ENCODE assay signal across 8 cellular contexts in genomic region chr18:22933206-22933957, GRCh38. TPM values are rescaled to one million over a fixed set of nuclear protein-coding genes. Genes with fewer than 3 reads are reported as not detected.
DNase-seq lines count a peak whose midpoint lies in the region; ATAC-seq and TF ChIP-seq lines count a peak whose summit lies in the region.

Gene RBBP8 (plus strand): TSS chr18:22933328. CDS start chr18:22936852, 3,524 bp downstream.

- TF ChIP-seq POLR2A in GM10847 (IDR thresholded peaks at IDR 0.05; ENCODE audit: extremely low read depth, insufficient read length): peak; percentile 57

- no peaks in the 10 kb centered on the region for H3K27me3 ChIP-seq in parathyroid adenoma (ENCODE audit: control insufficient read depth, insufficient read depth, low read length)
- H3K27me3 ChIP-seq in tibial artery: no peaks in the 10 kb centered on the region

- H3K79me2 ChIP-seq in parathyroid adenoma: no peaks in the 10 kb centered on the region

- peak within 1 kb of the TSS; percentile 95 for H2AFZ ChIP-seq in parathyroid adenoma

- H3K9ac ChIP-seq in parathyroid adenoma: peak within 1 kb of the TSS; percentile 48

- TF ChIP-seq CTCF in parathyroid adenoma (IDR thresholded peaks at IDR 0.05) (no peak), tibial artery (IDR thresholded peaks at IDR 0.05) (no peak)

- H3K4me2 ChIP-seq in parathyroid adenoma (ENCODE audit: low read length): peak within 1 kb of the TSS; percentile 98

- ATAC-seq in HG02610 (IDR thresholded peaks at IDR 0.05; ENCODE audit: unreplicated experiment) (peak; percentile 84), Right ventricle myocardium inferior (peak; percentile 97)

- intact Hi-C loops in Right ventricle myocardium inferior (cut with DNase I) (loop anchor here (2.0 kb wide), 1 partner anchor 49 kb away; no protein-coding TSS in a partner anchor), tibial artery (cut with DNase I; ENCODE audit: low total_unique reads) (loop anchor here (5.0 to 10.0 kb wide), 2 partner anchors 481 to 654 kb away; partner anchors contain the start of gene NPC1)

- H3K4me3 ChIP-seq in parathyroid adenoma (ENCODE audit: low read depth, low read length) (peak within 1 kb of the TSS; percentile 91), tibial artery (peak within 1 kb of the TSS; percentile 72 to 83)

- H3K27ac ChIP-seq in parathyroid adenoma (peak within 1 kb of the TSS; percentile 88), tibial artery (peak within 1 kb of the TSS; percentile 91 to 97)

- H3K4me1 ChIP-seq in parathyroid adenoma: peaks cover 6% of the 10 kb centered on the region
- peaks cover 0 to 7% (median 3%) of the 10 kb centered on the region in 4 donors for H3K4me1 ChIP-seq in tibial artery

- no peaks in the 10 kb centered on the region for H3K36me3 ChIP-seq in parathyroid adenoma (ENCODE audit: control insufficient read depth, insufficient read depth, low read length)
- peaks cover 0 to 6% (median 0%) of the 10 kb centered on the region in 3 donors for H3K36me3 ChIP-seq in tibial artery

- DNase-seq in NCI-H1092 treated with DMSO at 0.1 percent for 48 hours (lab: John Stamatoyannopoulos, UW): peak; percentile 92
- DNase-seq in SW 1271 (lab: John Stamatoyannopoulos, UW): peak; percentile 54 to 80
- DNase-seq in activated naive CD8-positive, alpha-beta T cell treated with anti-CD3 and anti-CD28 coated beads, Interleukin-2, amount 50 U/mL, for 16 hours (ENCODE audit: low read depth, low spot score): peak; percentile 58
- peak; percentile 95 for DNase-seq in Right ventricle myocardium inferior (ENCODE audit: missing footprints)
- peak; percentile 75 to 91 for DNase-seq in tibial artery

- no peaks in the 10 kb centered on the region for H3K9me3 ChIP-seq in parathyroid adenoma (ENCODE audit: control insufficient read depth, low read length)
- no peaks in the 10 kb centered on the region for H3K9me3 ChIP-seq in tibial artery

RNA-seq across cellular contexts. Expression of gene RBBP8, which starts in this region (rescaled TPM):
- total RNA-seq in Right ventricle myocardium inferior: 5.1 TPM

Comparison
In these comparisons a context has a peak if more than half of its experiments do, and no peak if none do; other contexts are left out.
1. Peak in every context shown above with its lines: DNase-seq, ATAC-seq, H3K4me3 ChIP-seq and H3K27ac ChIP-seq.